16 cellular contexts compared by ENCODE assay signal in the genomic region with DNA sequence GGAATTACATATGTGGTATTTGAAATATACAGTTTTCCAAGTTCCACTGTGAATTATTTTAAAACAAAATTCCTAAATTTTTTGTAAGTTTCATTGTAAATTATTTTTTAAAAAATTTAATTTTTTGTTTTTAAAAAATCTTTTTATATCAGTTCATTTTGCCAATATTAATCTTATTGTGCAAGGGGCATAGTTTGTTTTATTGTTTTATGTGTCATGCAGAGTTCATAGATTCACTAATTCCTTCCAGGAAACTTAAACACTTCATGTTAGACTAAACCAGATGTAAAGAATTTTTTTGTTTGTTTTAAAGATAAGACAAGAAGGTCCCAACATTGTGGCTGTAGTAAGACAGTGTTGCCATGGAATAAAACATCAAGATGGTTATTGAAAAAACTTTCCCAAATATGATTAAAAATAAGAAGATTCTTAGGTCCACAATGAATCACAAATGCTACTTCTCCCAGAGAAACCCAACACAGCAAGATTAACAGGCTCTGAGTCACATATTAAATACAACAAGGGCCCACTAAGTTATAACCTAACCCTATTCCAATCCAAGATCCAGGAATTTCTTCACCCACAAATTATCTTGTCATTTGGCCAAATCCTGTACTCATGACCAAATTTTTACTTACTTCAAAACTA.
DNase-seq lines count a peak whose midpoint lies in the region; ATAC-seq and TF ChIP-seq lines count a peak whose summit lies in the region.
"Had no signal": no experiment of that assay in that cellular context is flagged by ENCODE, and none has a peak within 500 bp of the region (broad histone marks: within the 10 kb centered on the region; RNA-seq: fewer than 3 reads in every experiment).

No MANE protein-coding gene starts in this region.

- no peak for TF ChIP-seq POLR2A in IMR-90 (IDR thresholded peaks at IDR 0.05; ENCODE audit: low read depth, low read length)

- in situ Hi-C loops in IMR-90 (cut with MboI; ENCODE audit: low sequenced_read_pairs), result loop anchor here (10.0 kb wide), 1 partner anchor 549 kb away; no protein-coding TSS in a partner anchor
- in situ Hi-C loops in KBM-7 (cut with MboI; ENCODE audit: low pct_unique_long_range_greater_than_20kb, low sequenced_read_pairs), result no loop called here

- H3K36me3 ChIP-seq in IMR-90 (ENCODE audit: control insufficient read depth, insufficient read depth, low read length) (no peaks in the 10 kb centered on the region), mesenchymal stem cell (ENCODE audit: control insufficient read depth in 1 of 2, insufficient read depth in 2 of 2, low read depth in 1 of 2, low read length in 2 of 2) (no peaks in the 10 kb centered on the region)

- peak; percentile 74 for DNase-seq in AG09319 (ENCODE audit: extremely low read depth, low read depth)
- peak; percentile 96 for DNase-seq in IMR-90
- peak; percentile 84 for DNase-seq in choroid plexus epithelial cell (ENCODE audit: low read depth)
- peak; percentile 77 for DNase-seq in mesenchymal stem cell
- no peak for DNase-seq in CD1c-positive myeloid dendritic cell (ENCODE audit: extremely low spot score)
- no peak for DNase-seq in NCI-H526 treated with DMSO at 0.1 percent for 48 hours (lab: John Stamatoyannopoulos, UW)
- no peak for DNase-seq in inferior parietal cortex (ENCODE audit: extremely low spot score)
- no peak for DNase-seq in KBM-7
- DNase-seq: CD4-positive, CD25-positive, alpha-beta regulatory T cell; islet precursor cell; natural killer cell; NCI-H2029; stimulated activated CD4-positive, alpha-beta T cell treated with anti-CD3 and anti-CD28 coated beads, Interleukin-12 subunit alpha, Interleukin-12 subunit beta, amount 100 ng/mL, for 4 hours; stimulated activated CD8-positive, alpha-beta memory T cell treated with anti-CD3 and anti-CD28 coated beads, Interleukin-4, amount 100 ng/mL, for 48 hours; T-helper 2 cell had no signal

- no peak overlapping the region for H4K91ac ChIP-seq in IMR-90 (ENCODE audit: insufficient read depth, low read depth, low read length)
- no peak overlapping the region for H4K91ac ChIP-seq in mesenchymal stem cell (ENCODE audit: low read length)

- peak; percentile 92 for ATAC-seq in IMR-90 (ENCODE audit: low read depth)
- ATAC-seq: activated naive CD4-positive, alpha-beta T cell treated with anti-CD3 and anti-CD28 coated beads, Interleukin-2, amount 50 U/mL, for 72 hours; natural killer cell had no signal

- no TSS peak for BruUV-seq in IMR-90 (replicated peaks; lab: Mats Ljungman, UMichigan)

- 0 out of 2 replicates have a peak, but pooled peaks cover 4% of the 10 kb centered on the region for H3K9me1 ChIP-seq in IMR-90 (ENCODE audit: insufficient read depth, low read length)

- H4K5ac ChIP-seq in IMR-90 (ENCODE audit: low read depth, low read length), result no peak overlapping the region

- H3K18ac ChIP-seq in IMR-90 (ENCODE audit: low read depth, low read length), result no peak overlapping the region
- H3K18ac ChIP-seq in mesenchymal stem cell (ENCODE audit: low read depth in 1 of 2, low read length in 2 of 2), result no peak overlapping the region

- no peak overlapping the region for H2BK20ac ChIP-seq in IMR-90 (ENCODE audit: low read depth, low read length)

- no peak overlapping the region for H3K4ac ChIP-seq in IMR-90 (ENCODE audit: low read depth, low read length)
- no peak overlapping the region for H3K4ac ChIP-seq in mesenchymal stem cell (ENCODE audit: low read depth in 1 of 2, low read length in 2 of 2)

- peak overlapping the region; percentile 92 for H2BK5ac ChIP-seq in IMR-90 (ENCODE audit: low read depth, low read length, poor library complexity, severe bottlenecking)
- H2BK5ac ChIP-seq in mesenchymal stem cell (ENCODE audit: low read depth, low read length, poor library complexity, severe bottlenecking), result no peak overlapping the region

- H3K9ac ChIP-seq in IMR-90 (ENCODE audit: low read depth, low read length) (no peak overlapping the region), mesenchymal stem cell (ENCODE audit: low read length) (peak overlapping the region; percentile 84)

- H3K23ac ChIP-seq in IMR-90 (ENCODE audit: low read depth, low read length) (no peak overlapping the region), mesenchymal stem cell (ENCODE audit: low read length in 2 of 2) (no peak overlapping the region)

- no peak overlapping the region; the same call in 1 of the 2 replicates for H3K27ac ChIP-seq in IMR-90 (ENCODE audit: insufficient read depth, low read length)
- no peak overlapping the region for H3K27ac ChIP-seq in mesenchymal stem cell (ENCODE audit: low read length, poor library complexity, severe bottlenecking)

- H3K4me3 ChIP-seq in IMR-90 (ENCODE audit: insufficient read depth, low read depth, low read length), result no peak overlapping the region
- H3K4me3 ChIP-seq in choroid plexus epithelial cell (ENCODE audit: low read depth, low read length), result no peak overlapping the region
- no peak overlapping the region for H3K4me3 ChIP-seq in mesenchymal stem cell (ENCODE audit: insufficient read depth in 1 of 2, low read depth in 1 of 2, low read length in 2 of 2)

- no peak overlapping the region for H2AK9ac ChIP-seq in IMR-90 (replicated peaks; ENCODE audit: low read depth, low read length, poor library complexity)

- H3K9me3 ChIP-seq in IMR-90 (ENCODE audit: control insufficient read depth, insufficient read depth, low read length), result no peaks in the 10 kb centered on the region; the same call in 1 of the 2 replicates
- H3K9me3 ChIP-seq in mesenchymal stem cell (ENCODE audit: control insufficient read depth, low read length), result peaks cover 7% of the 10 kb centered on the region

- no peak; the same call in 1 of the 2 replicates for TF ChIP-seq RAD21 in IMR-90 (IDR thresholded peaks at IDR 0.05; ENCODE audit: low read length)

- H3K4me2 ChIP-seq in IMR-90 (ENCODE audit: low read depth, low read length) (no peak overlapping the region), mesenchymal stem cell (ENCODE audit: low read length, poor library complexity, severe bottlenecking) (no peak overlapping the region)

- dilution Hi-C loops in IMR-90 (cut with HindIII; ENCODE audit: low sequenced_read_pairs, unreplicated experiment), result no loop called here

- CTCF ChIA-PET in IMR-90 (lab: Yijun Ruan, JAX), result no interaction called here

- H2AFZ ChIP-seq in IMR-90 (replicated peaks; ENCODE audit: low read length, poor library complexity) (no peak overlapping the region), mesenchymal stem cell (ENCODE audit: low read depth, low read length) (no peak overlapping the region)

- H3K4me1 ChIP-seq in IMR-90 (ENCODE audit: control insufficient read depth, insufficient read depth, low read length), result peaks cover 10% of the 10 kb centered on the region; the same call in 1 of the 2 replicates
- no peaks in the 10 kb centered on the region for H3K4me1 ChIP-seq in mesenchymal stem cell (ENCODE audit: control insufficient read depth, insufficient read depth, low read depth, low read length)

- H2BK120ac ChIP-seq in IMR-90 (ENCODE audit: low read depth, low read length) (no peak overlapping the region), mesenchymal stem cell (ENCODE audit: low read depth, low read length) (no peak overlapping the region)

- H4K8ac ChIP-seq in IMR-90 (ENCODE audit: low read depth in 2 of 2, low read length in 2 of 2) (no peak overlapping the region), mesenchymal stem cell (ENCODE audit: low read length) (no peak overlapping the region)

- intact Hi-C loops in IMR-90 (cut with micrococcal nuclease), result loop anchor here (1.0 kb wide), 1 partner anchor 71 kb away; no protein-coding TSS in a partner anchor

- H2BK15ac ChIP-seq in IMR-90 (ENCODE audit: low read depth, low read length), result no peak overlapping the region
- H2BK15ac ChIP-seq in mesenchymal stem cell (ENCODE audit: low read depth, poor library complexity, severe bottlenecking), result no peak overlapping the region

- H2AK5ac ChIP-seq in IMR-90 (ENCODE audit: low read depth, low read length) (no peak overlapping the region), mesenchymal stem cell (ENCODE audit: low read length, severe bottlenecking) (no peak overlapping the region)

- H3K27me3 ChIP-seq in IMR-90 (ENCODE audit: control insufficient read depth, insufficient read depth, low read length) (no peaks in the 10 kb centered on the region), mesenchymal stem cell (ENCODE audit: control insufficient read depth in 1 of 2, insufficient read depth in 1 of 2, low read length in 2 of 2) (no peaks in the 10 kb centered on the region)

- H3K14ac ChIP-seq in IMR-90 (replicated peaks; ENCODE audit: low read depth, low read length) (no peak overlapping the region), mesenchymal stem cell (ENCODE audit: low read length in 2 of 2) (no peak overlapping the region)

- no peaks in the 10 kb centered on the region for H4K20me1 ChIP-seq in IMR-90 (ENCODE audit: insufficient read depth, low read length)

- H2BK12ac ChIP-seq in mesenchymal stem cell (ENCODE audit: low read length in 2 of 2), result no peak overlapping the region

- no peaks in the 10 kb centered on the region for H3K79me1 ChIP-seq in IMR-90 (ENCODE audit: low read depth in 1 of 2, low read length in 2 of 2)
- H3K79me1 ChIP-seq in mesenchymal stem cell (replicated peaks; ENCODE audit: low read length, poor library complexity, severe bottlenecking), result no peaks in the 10 kb centered on the region

- no peak overlapping the region for H3K56ac ChIP-seq in IMR-90 (ENCODE audit: extremely low read depth, insufficient read depth, low read length)

- TF ChIP-seq CTCF in AG09319 (IDR thresholded peaks at IDR 0.05; ENCODE audit: low read depth, low read length) (no peak), IMR-90 (conservative IDR thresholded peaks at IDR 0.05; ENCODE audit: low read depth, low read length) (no peak), choroid plexus epithelial cell (conservative IDR thresholded peaks at IDR 0.05; ENCODE audit: low read depth, low read length) (no peak)

- POLR2A ChIA-PET in IMR-90 (lab: Charles Lee; ENCODE audit: unreplicated experiment), result no interaction called here

TF ChIP-seq in IMR-90, 13 proteins besides CTCF, POLR2A, EP300 and RAD21:
- peak; percentile 67 for TF ChIP-seq FOS (IDR thresholded peaks at IDR 0.05; ENCODE audit: low read depth, low read length)
- TF ChIP-seq, protein P1, sequence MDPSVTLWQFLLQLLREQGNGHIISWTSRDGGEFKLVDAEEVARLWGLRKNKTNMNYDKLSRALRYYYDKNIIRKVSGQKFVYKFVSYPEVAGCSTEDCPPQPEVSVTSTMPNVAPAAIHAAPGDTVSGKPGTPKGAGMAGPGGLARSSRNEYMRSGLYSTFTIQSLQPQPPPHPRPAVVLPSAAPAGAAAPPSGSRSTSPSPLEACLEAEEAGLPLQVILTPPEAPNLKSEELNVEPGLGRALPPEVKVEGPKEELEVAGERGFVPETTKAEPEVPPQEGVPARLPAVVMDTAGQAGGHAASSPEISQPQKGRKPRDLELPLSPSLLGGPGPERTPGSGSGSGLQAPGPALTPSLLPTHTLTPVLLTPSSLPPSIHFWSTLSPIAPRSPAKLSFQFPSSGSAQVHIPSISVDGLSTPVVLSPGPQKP (IDR thresholded peaks at IDR 0.05; ENCODE audit: borderline replicate concordance, low read depth, low read length), result no peak
- no peak for TF ChIP-seq RFX5 (IDR thresholded peaks at IDR 0.05; ENCODE audit: low read depth, low read length)
- peak; percentile 91 for TF ChIP-seq CEBPB (IDR thresholded peaks at IDR 0.05; ENCODE audit: low read depth, low read length)
- no peak for TF ChIP-seq BHLHE40 (IDR thresholded peaks at IDR 0.05; ENCODE audit: low read depth, low read length)

Comparison
In these comparisons a context has a peak if more than half of its experiments do, and no peak if none do; other contexts are left out.
1. DNase-seq: peak in AG09319 (single experiment), IMR-90 (single experiment), choroid plexus epithelial cell (single experiment) and mesenchymal stem cell (single experiment); none in CD1c-positive myeloid dendritic cell (single experiment), NCI-H526 treated with DMSO at 0.1 percent for 48 hours (single experiment), inferior parietal cortex (single experiment) and KBM-7 (single experiment).